In the genomic region with DNA sequence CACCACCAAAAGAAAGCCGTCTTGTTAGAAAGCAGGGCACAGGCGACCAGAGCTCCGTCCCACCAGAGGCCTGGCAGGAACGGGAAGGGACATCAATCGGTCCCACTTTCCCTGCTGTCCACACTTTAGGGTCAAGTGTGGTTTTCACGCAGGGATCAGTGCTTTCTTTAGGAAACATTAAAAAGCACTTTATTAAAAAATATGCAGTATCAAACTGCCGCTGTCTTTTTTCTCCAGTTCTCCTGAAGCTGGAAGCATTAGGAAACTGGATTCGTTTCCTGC, we compare ENCODE assay signal across 10 cellular contexts. TPM values are rescaled to one million over a fixed set of nuclear protein-coding genes. Genes with fewer than 3 reads are reported as not detected.
DNase-seq lines count a peak whose midpoint lies in the region; TF ChIP-seq lines count a peak whose summit lies in the region.
"Had no signal": no experiment of that assay in that cellular context is flagged by ENCODE, and none has a peak within 500 bp of the region (broad histone marks: within the 10 kb centered on the region; RNA-seq: fewer than 3 reads in every experiment).

No MANE protein-coding gene starts in this region.

- no peaks in the 10 kb centered on the region for H3F3A ChIP-seq in smooth muscle cell (ENCODE audit: low read depth)

- H3K9me3 ChIP-seq in HAP-1 (no peaks in the 10 kb centered on the region), iPS-18a (ENCODE audit: control insufficient read depth, low read depth, low read length) (no peaks in the 10 kb centered on the region), smooth muscle cell (replicated peaks; ENCODE audit: low read depth) (no peaks in the 10 kb centered on the region)

- no peaks in the 10 kb centered on the region for H3K79me2 ChIP-seq in smooth muscle cell (ENCODE audit: low read depth)

- H3K27ac ChIP-seq in iPS-18a (ENCODE audit: low read length) (no peak overlapping the region), smooth muscle cell (ENCODE audit: low read depth) (no peak overlapping the region)

- H3K27me3 ChIP-seq in HAP-1 (ENCODE audit: low read depth) (no peaks in the 10 kb centered on the region), iPS-18a (ENCODE audit: control insufficient read depth, insufficient read depth, low read length) (peaks cover 16% of the 10 kb centered on the region), smooth muscle cell (ENCODE audit: low read depth) (peaks cover 35% of the 10 kb centered on the region)

- H2AFZ ChIP-seq in smooth muscle cell (ENCODE audit: low read depth): no peak overlapping the region

- H3K4me3 Mint-ChIP-seq in activated T-helper 2 cell treated with anti-CD3 and anti-CD28 coated beads, Interferon-gamma antibody, Interleukin-2, Interleukin-4, amounts not matched to agents 10 μg/mL and 5 μg/mL and 100 μg/mL, durations not matched to agents 14 hours and 24 hours and 36 hours (ENCODE audit: low read depth): peak overlapping the region; percentile 79

- H3K36me3 Mint-ChIP-seq in activated T-helper 2 cell treated with anti-CD3 and anti-CD28 coated beads, Interferon-gamma antibody, Interleukin-2, Interleukin-4, amounts not matched to agents 10 μg/mL and 5 μg/mL and 100 μg/mL, durations not matched to agents 14 hours and 24 hours and 36 hours (ENCODE audit: low read depth): peaks cover 6% of the 10 kb centered on the region

- peak overlapping the region; percentile 65 for H3K27ac Mint-ChIP-seq in activated T-helper 2 cell treated with anti-CD3 and anti-CD28 coated beads, Interferon-gamma antibody, Interleukin-2, Interleukin-4, amounts not matched to agents 10 μg/mL and 5 μg/mL and 100 μg/mL, durations not matched to agents 14 hours and 24 hours and 36 hours

- no peak for DNase-seq in HAP-1 (ENCODE audit: low spot score in 2 of 2)
- DNase-seq in activated T-helper 2 cell treated with anti-CD3 and anti-CD28 coated beads, Interferon-gamma antibody, Interleukin-2, Interleukin-4, amounts not matched to agents 10 μg/mL and 5 μg/mL and 100 μg/mL, durations not matched to agents 14 hours and 24 hours and 36 hours (ENCODE audit: low spot score): no peak
- DNase-seq in smooth muscle cell (lab: John Stamatoyannopoulos, UW; ENCODE audit: unreplicated experiment): no peak
- DNase-seq in NCI-H774 (lab: John Stamatoyannopoulos, UW): no peak
- no peak for DNase-seq in NCI-H1417 treated with DMSO at 0.1 percent for 48 hours (lab: John Stamatoyannopoulos, UW)
- DNase-seq in GM19238 (ENCODE audit: insufficient read length, low spot score): no peak
- DNase-seq in activated CD4-positive, CD25-positive, alpha-beta regulatory T cell (lab: John Stamatoyannopoulos, UW): no peak
- DNase-seq: NCI-H446 had no signal

- in situ Hi-C loops in HAP-1 (cut with MboI; ENCODE audit: low sequenced_read_pairs): no loop called here

- peaks cover 30% of the 10 kb centered on the region for H3K4me1 Mint-ChIP-seq in activated T-helper 2 cell treated with anti-CD3 and anti-CD28 coated beads, Interferon-gamma antibody, Interleukin-2, Interleukin-4, amounts not matched to agents 10 μg/mL and 5 μg/mL and 100 μg/mL, durations not matched to agents 14 hours and 24 hours and 36 hours (ENCODE audit: low read depth)

- H4K20me1 ChIP-seq in smooth muscle cell (ENCODE audit: low read depth): no peaks in the 10 kb centered on the region

- peak overlapping the region; percentile 51 for H3K4me3 ChIP-seq in HAP-1
- H3K4me3 ChIP-seq in iPS-18a (ENCODE audit: low read length): peak overlapping the region; percentile 79
- peak overlapping the region; percentile 62 for H3K4me3 ChIP-seq in smooth muscle cell

- H3K4me2 ChIP-seq in smooth muscle cell: peak overlapping the region; percentile 90

- H3K9ac ChIP-seq in iPS-18a (ENCODE audit: low read length) (peak overlapping the region; percentile 74), smooth muscle cell (ENCODE audit: low read depth) (no peak overlapping the region)

- no peaks in the 10 kb centered on the region for H3K27me3 Mint-ChIP-seq in activated T-helper 2 cell treated with anti-CD3 and anti-CD28 coated beads, Interferon-gamma antibody, Interleukin-2, Interleukin-4, amounts not matched to agents 10 μg/mL and 5 μg/mL and 100 μg/mL, durations not matched to agents 14 hours and 24 hours and 36 hours (ENCODE audit: low read depth)

- TF ChIP-seq CTCF in smooth muscle cell (IDR thresholded peaks at IDR 0.05; ENCODE audit: borderline replicate concordance, insufficient read depth, poor library complexity, severe bottlenecking): no peak

- intact Hi-C loops in activated T-helper 2 cell treated with anti-CD3 and anti-CD28 coated beads, Interferon-gamma antibody, Interleukin-2, Interleukin-4, amounts not matched to agents 10 μg/mL and 5 μg/mL and 100 μg/mL, durations not matched to agents 14 hours and 24 hours and 36 hours (cut with micrococcal nuclease): no loop called here

- H3K9me3 Mint-ChIP-seq in activated T-helper 2 cell treated with anti-CD3 and anti-CD28 coated beads, Interferon-gamma antibody, Interleukin-2, Interleukin-4, amounts not matched to agents 10 μg/mL and 5 μg/mL and 100 μg/mL, durations not matched to agents 14 hours and 24 hours and 36 hours: no peaks in the 10 kb centered on the region

- H3K36me3 ChIP-seq in HAP-1 (replicated peaks): no peaks in the 10 kb centered on the region
- no peaks in the 10 kb centered on the region for H3K36me3 ChIP-seq in iPS-18a (ENCODE audit: control insufficient read depth, low read depth, low read length)
- no peaks in the 10 kb centered on the region for H3K36me3 ChIP-seq in smooth muscle cell (ENCODE audit: low read depth)

- 33% methylated on average over 8 of the region's 8 CpGs for WGBS in smooth muscle cell (ENCODE audit: low lambda C conversion rate)

- H3K4me1 ChIP-seq in HAP-1: peaks cover 12% of the 10 kb centered on the region
- H3K4me1 ChIP-seq in iPS-18a (ENCODE audit: control insufficient read depth, low read depth, low read length): peaks cover 5% of the 10 kb centered on the region
- no peaks in the 10 kb centered on the region for H3K4me1 ChIP-seq in smooth muscle cell (ENCODE audit: low read depth)

RNA-seq across cellular contexts. Expression of a gene that starts 0.4 kb away (rescaled TPM):
- 5.8 and 6.5 TPM in 2 replicates for total RNA-seq in activated T-helper 2 cell treated with anti-CD3 and anti-CD28 coated beads, Interferon-gamma antibody, Interleukin-2, Interleukin-4, amounts not matched to agents 10 μg/mL and 5 μg/mL and 100 μg/mL, durations not matched to agents 14 hours and 24 hours and 36 hours
- 0.58 and 0.67 TPM in 2 replicates for total RNA-seq in smooth muscle cell
- 0.25 and 2.9 TPM in 2 replicates for polyA plus RNA-seq in smooth muscle cell

RNA-seq across cellular contexts. Expression of a gene that starts 43.7 kb away (rescaled TPM):
- total RNA-seq in activated T-helper 2 cell treated with anti-CD3 and anti-CD28 coated beads, Interferon-gamma antibody, Interleukin-2, Interleukin-4, amounts not matched to agents 10 μg/mL and 5 μg/mL and 100 μg/mL, durations not matched to agents 14 hours and 24 hours and 36 hours: not detected in 2 replicates
- total RNA-seq in smooth muscle cell: 0.31 and 0.40 TPM in 2 replicates
- 0.64 TPM in 1 of 2 replicates, not detected in the other for polyA plus RNA-seq in smooth muscle cell
- total RNA-seq: dermis microvascular lymphatic vessel endothelial cell had no signal
